ENCODE assay signal across 19 cellular contexts in the genomic region with DNA sequence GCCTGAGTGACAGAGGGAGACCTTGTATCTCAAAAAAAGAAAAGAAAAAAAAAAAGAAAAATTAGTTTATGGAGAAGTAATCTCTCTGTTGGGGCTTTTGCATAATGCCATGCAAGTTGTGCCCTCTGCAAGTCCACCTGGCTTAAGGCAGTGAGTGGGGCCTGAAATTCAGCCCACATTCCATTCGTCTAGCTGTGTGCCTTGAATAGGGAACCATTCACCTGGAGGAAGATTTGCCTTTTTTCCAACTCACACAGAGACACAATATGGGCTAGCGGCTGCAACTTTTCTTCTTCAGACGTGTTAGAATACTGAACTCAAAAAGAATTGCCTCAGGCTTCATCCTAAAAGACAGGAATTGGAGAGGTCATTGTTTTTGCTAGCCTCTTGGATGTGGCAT.
"Had no signal": no experiment of that assay in that cellular context is flagged by ENCODE, and none has a peak within 500 bp of the region (broad histone marks: within the 10 kb centered on the region; RNA-seq: fewer than 3 reads in every experiment).

No MANE protein-coding gene starts in this region.

- H3K27me3 Mint-ChIP-seq: activated CD4-positive, alpha-beta T cell treated with anti-CD3 and anti-CD28 coated beads, Interleukin-2, amount 10 ng/mL, durations not matched to agents 7 days and 5 days; activated naive CD4-positive, alpha-beta T cell treated with anti-CD3 and anti-CD28 coated beads, Interleukin-2, amount 50 U/mL, for 24 hours; type B pancreatic cell had no signal

- DNase-seq: activated CD4-positive, alpha-beta T cell treated with anti-CD3 and anti-CD28 coated beads, Interleukin-2, amount 10 ng/mL, durations not matched to agents 7 days and 5 days; activated CD8-positive, alpha-beta memory T cell treated with anti-CD3 and anti-CD28 coated beads, Interleukin-2, amount 50 U/mL, for 4 hours; activated effector memory CD4-positive, alpha-beta T cell treated with anti-CD3 and anti-CD28 coated beads, Interleukin-2, amount 50 U/mL, for 16 hours; activated T-cell treated with anti-CD3 and anti-CD28 coated beads, Interleukin-2, amount 50 U/mL, for 4 hours; adrenal gland; foreskin fibroblast; left lung; mammary epithelial cell; ovary; psoas muscle; right cardiac atrium; stimulated activated CD4-positive, alpha-beta T cell treated with anti-CD3 and anti-CD28 coated beads, Interleukin-2, amount 100 ng/mL, for 24 hours; stimulated activated naive CD4-positive, alpha-beta T cell treated with Interleukin-2 at 50 U/mL for 16 hours had no signal

- ATAC-seq: activated CD4-positive, CD25-positive, alpha-beta regulatory T cell treated with anti-CD3 and anti-CD28 coated beads, Interleukin-2, amount 50 U/mL, for 24 hours; activated T-cell treated with anti-CD3 and anti-CD28 coated beads, Interleukin-2, amount 50 U/mL, for 4 hours; left lung; psoas muscle; right cardiac atrium had no signal

- H3K4me3 Mint-ChIP-seq: activated CD4-positive, alpha-beta T cell treated with anti-CD3 and anti-CD28 coated beads, Interleukin-2, amount 10 ng/mL, durations not matched to agents 7 days and 5 days; activated naive CD4-positive, alpha-beta T cell treated with anti-CD3 and anti-CD28 coated beads, Interleukin-2, amount 50 U/mL, for 24 hours; activated T-cell treated with anti-CD3 and anti-CD28 coated beads, Interleukin-2, amount 50 U/mL, for 4 hours; neural crest cell; type B pancreatic cell had no signal

- H3K9me3 ChIP-seq: adrenal gland, breast epithelium, left lung, ovary, psoas muscle, suprapubic skin had no signal

- H3K27ac Mint-ChIP-seq: activated CD4-positive, alpha-beta T cell treated with anti-CD3 and anti-CD28 coated beads, Interleukin-2, amount 10 ng/mL, durations not matched to agents 7 days and 5 days; type B pancreatic cell had no signal

- H3K9me3 Mint-ChIP-seq: activated CD4-positive, alpha-beta T cell treated with anti-CD3 and anti-CD28 coated beads, Interleukin-2, amount 10 ng/mL, durations not matched to agents 7 days and 5 days; activated naive CD4-positive, alpha-beta T cell treated with anti-CD3 and anti-CD28 coated beads, Interleukin-2, amount 50 U/mL, for 24 hours; activated T-cell treated with anti-CD3 and anti-CD28 coated beads, Interleukin-2, amount 50 U/mL, for 4 hours; type B pancreatic cell had no signal
